In genomic region chr9:133589454-133590227, GRCh38 we compare ENCODE assay signal across 9 cellular contexts. TPM values are rescaled to one million over a fixed set of nuclear protein-coding genes. Genes with fewer than 3 reads are reported as not detected.
DNase-seq lines count a peak whose midpoint lies in the region; ATAC-seq, FAIRE-seq and TF ChIP-seq lines count a peak whose summit lies in the region.
"Had no signal": no experiment of that assay in that cellular context is flagged by ENCODE, and none has a peak within 500 bp of the region (broad histone marks: within the 10 kb centered on the region; RNA-seq: fewer than 3 reads in every experiment).

No MANE protein-coding gene starts in this region.

- H3K36me3 ChIP-seq in effector memory CD4-positive, alpha-beta T cell (ENCODE audit: control insufficient read depth, insufficient read depth, low read length) = no peaks in the 10 kb centered on the region
- H3K36me3 ChIP-seq in prostate gland (no peaks in the 10 kb centered on the region), small intestine (ENCODE audit: control insufficient read depth in 2 of 2, insufficient read depth in 2 of 2, low read length in 2 of 2) (no peaks in the 10 kb centered on the region)
- H3K36me3 ChIP-seq: neutrophil had no signal

- H3K27me3 ChIP-seq in effector memory CD4-positive, alpha-beta T cell (replicated peaks; ENCODE audit: control insufficient read depth, insufficient read depth, low read length, poor library complexity, severe bottlenecking) = peaks cover 17% of the 10 kb centered on the region
- H3K27me3 ChIP-seq in prostate gland (replicated peaks; ENCODE audit: insufficient read depth) (no peaks in the 10 kb centered on the region), small intestine (ENCODE audit: control insufficient read depth in 2 of 2, insufficient read depth in 2 of 2, low read length in 2 of 2) (peaks cover 0 to 6% of the 10 kb centered on the region in 2 donors)

- no peak for ATAC-seq in HG02938 (IDR thresholded peaks at IDR 0.05; ENCODE audit: unreplicated experiment)

- no peaks in the 10 kb centered on the region for H3K9me3 ChIP-seq in effector memory CD4-positive, alpha-beta T cell (ENCODE audit: control insufficient read depth, low read length)
- H3K9me3 ChIP-seq in prostate gland = no peaks in the 10 kb centered on the region
- H3K9me3 ChIP-seq in small intestine (ENCODE audit: control insufficient read depth, low read depth) = no peaks in the 10 kb centered on the region
- H3K9me3 ChIP-seq: neutrophil had no signal

- TF ChIP-seq POLR2A in prostate gland (IDR thresholded peaks at IDR 0.05) = no peak

- 45% methylated on average over 19 of the region's 19 CpGs for WGBS in prostate gland
- WGBS in small intestine, 3 donors = 47 to 57% (median 49%) methylated on average over 18 to 19 of the region's 19 CpGs

- in situ Hi-C loops in GM13976 (cut with MboI; ENCODE audit: low sequenced_read_pairs, unreplicated experiment) = no loop called here

- H3K4me3 ChIP-seq in WI38 (ENCODE audit: low read depth, low read length) = no peak overlapping the region
- H3K4me3 ChIP-seq in effector memory CD4-positive, alpha-beta T cell (ENCODE audit: insufficient read depth, low read depth, low read length, poor library complexity, severe bottlenecking) = no peak overlapping the region
- no peak overlapping the region for H3K4me3 ChIP-seq in prostate gland
- no peak overlapping the region for H3K4me3 ChIP-seq in small intestine (ENCODE audit: low read depth in 1 of 2, low read length in 2 of 2)

- DNase-seq in GM13976 (ENCODE audit: low spot score) (peak; percentile 61), kidney tubule cell (ENCODE audit: low spot score) (no peak), prostate gland (ENCODE audit: low spot score) (no peak), small intestine (no peak)
- peak in 2 of 3 donors; percentile 7 to 23 for DNase-seq in effector memory CD4-positive, alpha-beta T cell
- peak; percentile 15 to 39 for DNase-seq in stimulated activated CD4-positive, alpha-beta T cell treated with anti-CD3 and anti-CD28 coated beads, Interleukin-4, amount 100 ng/mL, for 4 hours

- TF ChIP-seq CTCF in GM13976 (IDR thresholded peaks at IDR 0.05; ENCODE audit: borderline replicate concordance, control extremely low read depth, extremely low read depth, insufficient read depth, missing control alignments) = peak; percentile 27
- TF ChIP-seq CTCF in WI38 (IDR thresholded peaks at IDR 0.05; ENCODE audit: low read depth, low read length) = peak; percentile 37
- TF ChIP-seq CTCF in prostate gland (IDR thresholded peaks at IDR 0.05) = peak in 2 of 4 experiments; percentile 11 to 28

- FAIRE-seq in small intestine (lab: Jason Lieb, UNC) = no peak

- intact Hi-C loops in prostate gland (cut with DNase I) = no loop called here

- no peak overlapping the region for H3K27ac ChIP-seq in effector memory CD4-positive, alpha-beta T cell (ENCODE audit: insufficient read depth, low read length, poor library complexity, severe bottlenecking)
- H3K27ac ChIP-seq in prostate gland (no peak overlapping the region), small intestine (ENCODE audit: low read depth in 1 of 2, low read length in 1 of 2) (no peak overlapping the region)
- H3K27ac ChIP-seq: neutrophil had no signal

- H3K4me1 ChIP-seq in effector memory CD4-positive, alpha-beta T cell (ENCODE audit: control insufficient read depth, insufficient read depth, low read length, poor library complexity, severe bottlenecking) = no peaks in the 10 kb centered on the region
- H3K4me1 ChIP-seq in prostate gland (replicated peaks) (peaks cover 9% of the 10 kb centered on the region), small intestine (ENCODE audit: control insufficient read depth in 2 of 2, insufficient read depth in 1 of 2, low read depth in 1 of 2, low read length in 1 of 2) (no peaks in the 10 kb centered on the region)

RNA-seq across cellular contexts. Expression of gene FAM163B, which starts 19.5 kb away (rescaled TPM):
- total RNA-seq in prostate gland = under 1 TPM in 1 of 2 donors, not detected in 1; 0.85 TPM
- under 1 TPM in 1 of 3 donors, not detected in 2; 0.19 TPM for polyA plus RNA-seq in small intestine

RNA-seq across cellular contexts. Expression of gene DBH, which starts 46.5 kb away (rescaled TPM):
- total RNA-seq in prostate gland = not detected
- under 1 TPM in 1 of 3 donors, not detected in 2; 0.13 TPM for polyA plus RNA-seq in small intestine

RNA-seq across cellular contexts. Expression of gene ADAMTSL2, which starts 55.1 kb away (rescaled TPM):
- 10 to 100 TPM in 1 of 2 donors, 1 to 10 TPM in 1; 1.6 to 11.6 TPM for total RNA-seq in prostate gland
- 1 to 10 TPM in 1 of 3 donors, under 1 TPM in 2; 0.22 to 1.2 (median 0.27) TPM for polyA plus RNA-seq in small intestine

Comparison
In these comparisons a context has a peak if more than half of its experiments do, and no peak if none do; other contexts are left out.
1. DNase-seq: peak in GM13976 (single experiment), effector memory CD4-positive, alpha-beta T cell (2 of 3) and stimulated activated CD4-positive, alpha-beta T cell treated with anti-CD3 and anti-CD28 coated beads, Interleukin-4, amount 100 ng/mL, for 4 hours (2 of 2); none in kidney tubule cell (single experiment), prostate gland (single experiment) and small intestine (single experiment).